Comparison of ENCODE assay signal across 27 cellular contexts in the genomic region with DNA sequence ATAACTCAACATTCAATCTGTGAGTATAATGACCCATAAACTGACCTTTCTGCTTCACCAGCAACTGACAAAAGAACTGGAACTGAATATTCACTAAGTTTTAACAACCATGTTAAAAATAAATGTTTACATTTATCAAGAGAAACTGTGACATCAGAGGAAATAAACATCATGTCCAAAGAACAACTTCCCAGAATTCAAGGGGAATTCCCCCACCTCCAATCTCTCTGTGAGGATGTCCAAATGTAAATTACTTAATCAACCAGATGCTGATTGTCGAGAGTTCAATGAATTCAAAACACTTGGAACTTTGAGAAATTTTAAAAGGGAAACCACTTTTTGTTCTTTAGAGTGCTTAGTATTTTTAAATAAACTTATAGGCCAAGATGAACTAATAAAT.
"Had no signal": no experiment of that assay in that cellular context is flagged by ENCODE, and none has a peak within 500 bp of the region (broad histone marks: within the 10 kb centered on the region; RNA-seq: fewer than 3 reads in every experiment).

No MANE protein-coding gene starts in this region.

- H3K9ac ChIP-seq: KMS-11, SK-N-SH had no signal

- ATAC-seq: activated CD8-positive, alpha-beta T cell treated with anti-CD3 and anti-CD28 coated beads for 36 hours; activated T-cell treated with anti-CD3 and anti-CD28 coated beads, Interleukin-2, amount 50 U/mL, for 72 hours had no signal

- H3K9me3 ChIP-seq: MG63, Peyer's patch, SJCRH30, SK-N-SH had no signal

- H3K4me1 ChIP-seq: Peyer's patch had no signal

- DNase-seq: activated CD4-positive, alpha-beta T cell treated with anti-CD3 and anti-CD28 coated beads for 4 hours; activated CD8-positive, alpha-beta memory T cell treated with anti-CD3 and anti-CD28 coated beads, Interleukin-2, amount 50 U/mL, for 4 hours; activated CD8-positive, alpha-beta T cell treated with anti-CD3 and anti-CD28 coated beads for 36 hours; activated gamma-delta T cell treated with Interleukin-2 at 50 U/mL for 16 hours; activated naive CD4-positive, alpha-beta T cell treated with anti-CD3 and anti-CD28 coated beads, Interleukin-2, amount 10 ng/mL, durations not matched to agents 7 days and 5 days; activated naive CD8-positive, alpha-beta T cell treated with anti-CD3 and anti-CD28 coated beads for 36 hours; activated T-cell treated with anti-CD3 and anti-CD28 coated beads, Interleukin-2, amount 50 U/mL, for 72 hours; brain microvascular endothelial cell; caudate nucleus; MG63; MV-4-11; NCI-H1092 treated with DMSO at 0.1 percent for 48 hours; NCI-H1417 treated with DMSO at 0.1 percent for 48 hours; NCI-H1694 treated with DMSO at 0.1 percent for 48 hours; NCI-H2029 treated with DMSO at 0.1 percent for 48 hours; NCI-H345; NCI-H510A; NCI-H526 treated with DMSO at 0.1 percent for 48 hours; NCI-H82; Peyer's patch; Right ventricle myocardium superior; SJCRH30; SK-N-SH; T-helper 1 cell; WERI-Rb-1 had no signal

- H3K27ac ChIP-seq: brain microvascular endothelial cell, KMS-11, RWPE1, SJCRH30, WERI-Rb-1 had no signal

- H3K4me2 ChIP-seq: KMS-11, SK-N-SH had no signal

- H3K36me3 ChIP-seq: brain microvascular endothelial cell, MG63, Peyer's patch, SJCRH30, WERI-Rb-1 had no signal

- H3K27me3 ChIP-seq: brain microvascular endothelial cell, MG63, Peyer's patch, SJCRH30 had no signal

- H3K4me3 ChIP-seq: MG63, Peyer's patch, SJCRH30 had no signal
